ENCODE assay signal across 1 cellular context in genomic region chrX:55452825-55453124, GRCh38.
TF ChIP-seq lines count a peak whose summit lies in the region.

No MANE protein-coding gene starts in this region.

TF ChIP-seq in HepG2, 621 proteins besides CTCF, POLR2A, EP300 and RAD21 (continued from another document):
- no peak for TF ChIP-seq ZMAT5 (CRISPR knock-in tag; IDR thresholded peaks at IDR 0.05; ENCODE audit: borderline replicate concordance, low read depth)
- TF ChIP-seq TARDBP (CRISPR knock-in tag; IDR thresholded peaks at IDR 0.05), result no peak
- TF ChIP-seq ZNF816 (CRISPR knock-in tag; IDR thresholded peaks at IDR 0.05; ENCODE audit: borderline replicate concordance), result no peak
- no peak for TF ChIP-seq CREM (IDR thresholded peaks at IDR 0.05)
- no peak for TF ChIP-seq CREM (CRISPR knock-in tag; IDR thresholded peaks at IDR 0.05)
- no peak for TF ChIP-seq TRIM24 (CRISPR knock-in tag; IDR thresholded peaks at IDR 0.05)
